24 cellular contexts compared by ENCODE assay signal in the genomic region with DNA sequence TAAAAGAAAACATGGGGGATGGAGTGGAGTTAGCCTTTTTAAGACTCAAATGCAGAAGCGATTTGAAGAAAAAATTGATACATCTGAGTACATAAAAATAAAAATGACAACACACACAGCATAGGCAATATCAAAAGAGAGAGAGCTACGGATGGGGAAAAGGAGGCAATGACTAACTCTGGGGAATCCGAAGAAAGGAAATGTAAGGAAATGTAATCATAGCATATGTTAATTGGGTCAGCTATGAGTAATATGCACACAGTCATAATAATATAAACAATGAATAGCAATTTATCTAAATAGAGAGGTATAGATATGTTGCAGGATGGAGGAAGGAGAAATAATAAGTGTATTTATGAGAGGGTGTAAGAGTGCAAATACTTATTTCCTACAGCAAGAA.
DNase-seq lines count a peak whose midpoint lies in the region; ATAC-seq, FAIRE-seq and TF ChIP-seq lines count a peak whose summit lies in the region.
"Had no signal": no experiment of that assay in that cellular context is flagged by ENCODE, and none has a peak within 500 bp of the region (broad histone marks: within the 10 kb centered on the region; RNA-seq: fewer than 3 reads in every experiment).

No MANE protein-coding gene starts in this region.

- TF ChIP-seq POLR2A in breast epithelium (IDR thresholded peaks at IDR 0.05), result no peak

- DNase-seq in MCF 10A (ENCODE audit: unreplicated experiment) (peak; percentile 18), breast epithelium (ENCODE audit: low spot score in 2 of 2) (no peak), T-cell (no peak), fibroblast of peridontal ligament (ENCODE audit: extremely low read depth) (peak; percentile 19), small intestine (no peak), NCI-H1436 (lab: John Stamatoyannopoulos, UW) (no peak)
- no peak for DNase-seq in effector CD4-positive, alpha-beta T cell
- DNase-seq: activated effector memory CD4-positive, alpha-beta T cell treated with Interleukin-2 at 50 U/mL for 16 hours; DND-41; Karpas-422; NCI-H1092 treated with DMSO at 0.1 percent for 48 hours; NCI-H2171 treated with DMSO at 0.1 percent for 48 hours; pancreas; SIG-M5; stimulated activated naive B cell treated with anti-CD40 and anti-IgM and Interleukin-4, amounts not matched to agents 10 μg/mL and 1 μg/mL and 100 μg/mL, for 72 hours; thyroid gland had no signal

- CTCF ChIA-PET in MCF 10A (lab: Yijun Ruan, JAX) (interaction anchor here (0.9 kb wide), 1 partner anchor 151 kb away, joined by 4 read pairs; no protein-coding TSS in a partner anchor), T-cell (lab: Charles Lee) (no interaction called here)

- no peak for ATAC-seq in T-cell (replicated peaks in 1 of 4)
- no peak for ATAC-seq in HG03378 (IDR thresholded peaks at IDR 0.05; ENCODE audit: unreplicated experiment)
- ATAC-seq: pancreas; right lobe of liver; stimulated activated naive B cell treated with anti-CD40 and anti-IgM and Interleukin-4, amounts not matched to agents 10 μg/mL and 1 μg/mL and 100 μg/mL, for 72 hours; WTC11 had no signal

- H3K27ac Mint-ChIP-seq in MCF 10A (ENCODE audit: low read depth, unreplicated experiment), result no peak overlapping the region
- H3K27ac Mint-ChIP-seq in T-cell, result peak overlapping the region; percentile 37 to 50
- H3K27ac Mint-ChIP-seq: stimulated activated naive B cell treated with anti-CD40 and anti-IgM and Interleukin-4, amounts not matched to agents 10 μg/mL and 1 μg/mL and 100 μg/mL, for 72 hours; T-helper 2 cell treated with Interferon-gamma antibody and Interleukin-4, amounts not matched to agents 5 μg/mL and 100 μg/mL, for 36 hours; WTC11 had no signal

- POLR2A ChIA-PET in MCF 10A (lab: Yijun Ruan, JAX) (no interaction called here), T-cell (lab: Charles Lee) (no interaction called here)

- H3K36me3 Mint-ChIP-seq in MCF 10A (ENCODE audit: insufficient read depth, unreplicated experiment), result no peaks in the 10 kb centered on the region
- peaks cover 20% of the 10 kb centered on the region for H3K36me3 Mint-ChIP-seq in T-cell
- H3K36me3 Mint-ChIP-seq: WTC11 had no signal

- no peak overlapping the region for H3K27ac ChIP-seq in breast epithelium
- no peak overlapping the region for H3K27ac ChIP-seq in small intestine (ENCODE audit: low read depth in 1 of 2, low read length in 1 of 2)
- H3K27ac ChIP-seq: hepatocyte, pancreas, right lobe of liver, thyroid gland had no signal

- H3K9me3 ChIP-seq in breast epithelium, result no peaks in the 10 kb centered on the region
- no peaks in the 10 kb centered on the region for H3K9me3 ChIP-seq in small intestine (ENCODE audit: control insufficient read depth, low read depth)
- H3K9me3 ChIP-seq: pancreas, right lobe of liver, thyroid gland had no signal

- WGBS in small intestine, 3 donors, result 77 to 83% (median 80%) methylated on average over 3 of the region's 3 CpGs

- BruUV-seq in MCF 10A (replicated peaks; lab: Mats Ljungman, UMichigan), result no TSS peak

- H3K4me3 ChIP-seq in breast epithelium, result no peak overlapping the region
- no peak overlapping the region for H3K4me3 ChIP-seq in small intestine (ENCODE audit: low read depth in 1 of 2, low read length in 2 of 2)
- H3K4me3 ChIP-seq: hepatocyte, lung, pancreas, right lobe of liver, thyroid gland had no signal

- no peaks in the 10 kb centered on the region for H3K36me3 ChIP-seq in breast epithelium
- H3K36me3 ChIP-seq in small intestine (ENCODE audit: control insufficient read depth in 2 of 2, insufficient read depth in 2 of 2, low read length in 2 of 2), result no peaks in the 10 kb centered on the region
- H3K36me3 ChIP-seq: pancreas, right lobe of liver, thyroid gland had no signal

- H3K4me3 Mint-ChIP-seq in MCF 10A (ENCODE audit: unreplicated experiment) (no peak overlapping the region), T-cell (no peak overlapping the region)
- H3K4me3 Mint-ChIP-seq: stimulated activated naive B cell treated with anti-CD40 and anti-IgM and Interleukin-4, amounts not matched to agents 10 μg/mL and 1 μg/mL and 100 μg/mL, for 72 hours; T-helper 2 cell treated with Interferon-gamma antibody and Interleukin-4, amounts not matched to agents 5 μg/mL and 100 μg/mL, for 36 hours; WTC11 had no signal

- H3K9me3 Mint-ChIP-seq in MCF 10A (ENCODE audit: unreplicated experiment), result peaks cover 13% of the 10 kb centered on the region
- no peaks in the 10 kb centered on the region for H3K9me3 Mint-ChIP-seq in T-cell
- H3K9me3 Mint-ChIP-seq: stimulated activated naive B cell treated with anti-CD40 and anti-IgM and Interleukin-4, amounts not matched to agents 10 μg/mL and 1 μg/mL and 100 μg/mL, for 72 hours; T-helper 2 cell treated with Interferon-gamma antibody and Interleukin-4, amounts not matched to agents 5 μg/mL and 100 μg/mL, for 36 hours; WTC11 had no signal

- no peak for FAIRE-seq in small intestine (lab: Jason Lieb, UNC)
- FAIRE-seq: GM18507, keratinocyte, pancreas had no signal

- H3K27me3 Mint-ChIP-seq in MCF 10A (ENCODE audit: insufficient read depth, unreplicated experiment), result no peaks in the 10 kb centered on the region
- H3K27me3 Mint-ChIP-seq in T-cell, result no peaks in the 10 kb centered on the region
- H3K27me3 Mint-ChIP-seq: stimulated activated naive B cell treated with anti-CD40 and anti-IgM and Interleukin-4, amounts not matched to agents 10 μg/mL and 1 μg/mL and 100 μg/mL, for 72 hours had no signal

- H3K4me1 ChIP-seq in breast epithelium, result no peaks in the 10 kb centered on the region
- no peaks in the 10 kb centered on the region for H3K4me1 ChIP-seq in small intestine (ENCODE audit: control insufficient read depth in 2 of 2, insufficient read depth in 1 of 2, low read depth in 1 of 2, low read length in 1 of 2)
- H3K4me1 ChIP-seq: pancreas had no signal

- H3K4me1 Mint-ChIP-seq in MCF 10A (ENCODE audit: insufficient read depth, unreplicated experiment), result no peaks in the 10 kb centered on the region
- H3K4me1 Mint-ChIP-seq in T-cell, result peaks cover 32 to 55% (median 53%) of the 10 kb centered on the region in 3 donors

- H3K27me3 ChIP-seq in breast epithelium, result no peaks in the 10 kb centered on the region
- H3K27me3 ChIP-seq in small intestine (ENCODE audit: control insufficient read depth in 2 of 2, insufficient read depth in 2 of 2, low read length in 2 of 2), result no peaks in the 10 kb centered on the region
- H3K27me3 ChIP-seq: hepatocyte, pancreas, right lobe of liver, thyroid gland had no signal

- TF ChIP-seq CTCF in MCF 10A (IDR thresholded peaks at IDR 0.05; ENCODE audit: unreplicated experiment) (no peak), breast epithelium (IDR thresholded peaks at IDR 0.05) (no peak)

- intact Hi-C loops in MCF 10A (cut with micrococcal nuclease) (no loop called here), breast epithelium (cut with DNase I; ENCODE audit: low total_unique reads) (no loop called here)

Comparison
In these comparisons a context has a peak if more than half of its experiments do, and no peak if none do; other contexts are left out.
1. DNase-seq: peak in MCF 10A (single experiment) and fibroblast of peridontal ligament (single experiment); none in breast epithelium (0 of 2), T-cell (0 of 34), small intestine (single experiment), NCI-H1436 (single experiment) and effector CD4-positive, alpha-beta T cell (single experiment).